In the genomic region with DNA sequence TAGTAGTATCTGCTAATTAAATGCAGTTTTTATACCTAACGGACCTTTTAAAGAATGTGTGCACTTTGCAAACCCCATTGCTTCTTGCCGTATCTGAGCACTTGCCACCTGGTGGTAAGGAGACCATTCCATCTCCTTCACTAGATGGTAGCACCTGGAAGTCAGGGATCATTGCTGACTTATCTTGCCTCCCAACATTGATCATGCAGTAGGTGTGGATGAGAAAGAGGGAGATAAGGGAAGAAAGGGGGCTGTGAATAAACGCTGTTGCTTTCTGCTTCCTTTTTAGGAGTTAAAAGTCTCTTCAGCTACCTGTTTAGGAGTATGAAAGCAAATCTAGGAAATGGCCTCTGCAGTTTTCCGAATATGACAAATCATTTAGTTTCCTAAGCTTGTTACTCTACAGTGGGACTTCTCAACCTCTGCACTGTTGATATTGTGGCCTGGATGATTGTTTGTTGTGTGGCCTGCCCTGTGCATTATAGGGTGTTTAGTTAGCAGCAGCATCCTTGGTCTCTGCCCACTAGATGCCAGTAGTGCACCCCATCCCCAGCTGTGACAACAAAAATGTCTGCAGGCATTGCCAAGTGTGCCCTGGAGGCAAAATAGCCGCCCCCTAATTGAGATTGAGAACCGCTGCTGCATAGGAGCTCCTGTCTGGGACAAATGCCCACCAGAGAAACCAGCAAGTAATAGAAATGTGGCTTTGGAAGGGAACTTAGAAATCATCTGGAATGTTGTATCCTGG, we compare ENCODE assay signal across 9 cellular contexts. TPM values are rescaled to one million over a fixed set of nuclear protein-coding genes. Genes with fewer than 3 reads are reported as not detected.
DNase-seq lines count a peak whose midpoint lies in the region; ATAC-seq, FAIRE-seq and TF ChIP-seq lines count a peak whose summit lies in the region.
"Had no signal": no experiment of that assay in that cellular context is flagged by ENCODE, and none has a peak within 500 bp of the region (broad histone marks: within the 10 kb centered on the region; RNA-seq: fewer than 3 reads in every experiment).

No MANE protein-coding gene starts in this region.

- no peaks in the 10 kb centered on the region for H3K36me3 ChIP-seq in GM12878 (ENCODE audit: control insufficient read depth in 2 of 2, insufficient read depth in 2 of 2, low read length in 1 of 2)
- H3K36me3 ChIP-seq in left lung: no peaks in the 10 kb centered on the region
- no peaks in the 10 kb centered on the region for H3K36me3 ChIP-seq in esophagus squamous epithelium

- H3K4me3 ChIP-seq in GM12878 (no peak overlapping the region), left lung (no peak overlapping the region), esophagus squamous epithelium (no peak overlapping the region)

- no peak for TF ChIP-seq EP300 in GM12878 (IDR thresholded peaks at IDR 0.05; ENCODE audit: borderline replicate concordance in 1 of 2, control insufficient read depth in 1 of 2, low read depth in 2 of 2, low read length in 2 of 2)

- H3K27me3 ChIP-seq in GM12878 (replicated peaks in 1 of 2; ENCODE audit: control insufficient read depth in 2 of 2, insufficient read depth in 2 of 2, low read length in 1 of 2) (no peaks in the 10 kb centered on the region), left lung (no peaks in the 10 kb centered on the region), esophagus squamous epithelium (no peaks in the 10 kb centered on the region)

- CTCF ChIA-PET in GM12878 (lab: Yijun Ruan, JAX): interaction anchor here (0.7 to 5.2 kb wide), 44 partner anchors 9 to 528 kb away, joined by 3 to 85 read pairs (median 4); a partner anchor contains a TSS

- POLR2A ChIA-PET in GM12878 (lab: Charles Lee): interaction anchor here (0.7 to 3.4 kb wide), 10 partner anchors 19 to 139 kb away, joined by 3 to 16 read pairs (median 3); a partner anchor contains a TSS

- H4K20me1 ChIP-seq in GM12878 (ENCODE audit: control insufficient read depth, insufficient read depth): no peaks in the 10 kb centered on the region

- FAIRE-seq in GM12878 (lab: Jason Lieb, UNC) (peak; percentile 49), RCC 7860 (lab: Jason Lieb, UNC) (no peak)
- FAIRE-seq: G401.6 had no signal

- RAD21 ChIA-PET in GM12878 (lab: Charles Lee; ENCODE audit: unreplicated experiment): interaction anchor here (0.7 to 7.3 kb wide), 24 partner anchors 10 to 173 kb away, joined by 3 to 101 read pairs (median 10); a partner anchor contains a TSS

- peaks cover 40% of the 10 kb centered on the region for H3K4me1 ChIP-seq in GM12878 (ENCODE audit: control insufficient read depth, insufficient read depth, low read length)
- H3K4me1 ChIP-seq in left lung: peaks cover 16 to 29% of the 10 kb centered on the region in 2 donors
- H3K4me1 ChIP-seq in esophagus squamous epithelium: peaks cover 0 to 85% (median 37%) of the 10 kb centered on the region in 3 donors

- TF ChIP-seq CTCF in GM12878 (IDR thresholded peaks at IDR 0.05 in 2 of 3, conservative IDR thresholded peaks at IDR 0.05 in 1 of 3; ENCODE audit: control insufficient read depth in 2 of 3, extremely low read depth in 1 of 3, insufficient read depth in 1 of 3, low read depth in 3 of 3, low read length in 3 of 3) (peak; percentile 68 to 78 (median 78)), left lung (IDR thresholded peaks at IDR 0.05) (peak; percentile 26 to 30), esophagus squamous epithelium (IDR thresholded peaks at IDR 0.05) (peak in 3 of 6 experiments; percentile 24 to 29 (median 27))

- peak overlapping the region; percentile 54; the same call in 1 of the 2 replicates for H3K4me2 ChIP-seq in GM12878 (ENCODE audit: control insufficient read depth, insufficient read depth)

- SMC1A ChIA-PET in GM12878 (lab: Charles Lee; ENCODE audit: uncharacterized antibody, unreplicated experiment): interaction anchor here (0.6 to 12.5 kb wide), 33 partner anchors 9 to 326 kb away, joined by 3 to 204 read pairs (median 5); a partner anchor contains a TSS

- intact Hi-C loops in GM12878 (cut with micrococcal nuclease; ENCODE audit: unreplicated experiment) (loop anchor here (1.0 to 5.0 kb wide), 4 partner anchors 23 to 168 kb away; a partner anchor contains a TSS), left lung (cut with DNase I) (no loop called here), esophagus squamous epithelium (cut with DNase I) (no loop called here)

- no peak overlapping the region for H2AFZ ChIP-seq in GM12878 (ENCODE audit: control insufficient read depth, low read depth, low read length)

- H3K9me3 ChIP-seq in GM12878 (replicated peaks; ENCODE audit: control insufficient read depth, insufficient read depth, low read length) (no peaks in the 10 kb centered on the region; the same call in 2 of the 3 replicates), left lung (no peaks in the 10 kb centered on the region), esophagus squamous epithelium (no peaks in the 10 kb centered on the region)

- H3K79me2 ChIP-seq in GM12878 (ENCODE audit: control insufficient read depth, insufficient read depth, low read length): no peaks in the 10 kb centered on the region

- no peak overlapping the region for H3K9ac ChIP-seq in GM12878 (ENCODE audit: control insufficient read depth, insufficient read depth, low read length)

- H3K27ac ChIP-seq in GM12878 (ENCODE audit: control insufficient read depth, insufficient read depth) (peak overlapping the region; percentile 5; the same call in 1 of the 2 replicates), left lung (no peak overlapping the region), esophagus squamous epithelium (peak overlapping the region in 2 of 4 donors; percentile 5 to 9)

- WGBS in GM12878 (ENCODE audit: insufficient coverage, insufficient replicate concordance, low lambda C conversion rate, missing lambda C conversion rate): 51% methylated on average over 6 of the region's 6 CpGs
- WGBS in esophagus squamous epithelium, 2 donors: 46 to 53% methylated on average over 6 of the region's 6 CpGs

- ATAC-seq in GM21423 (IDR thresholded peaks at IDR 0.05; ENCODE audit: unreplicated experiment) (peak; percentile 47), GM12878 (peak; percentile 71), left lung (peak; percentile 85)

- in situ Hi-C loops in GM12878 (cut with MboI): no loop called here

- DNase-seq in NCI-H2227 (lab: John Stamatoyannopoulos, UW; ENCODE audit: unreplicated experiment) (peak; percentile 14), NCI-H2227 treated with DMSO at 0.1 percent for 48 hours (lab: John Stamatoyannopoulos, UW) (no peak), HT-29 (ENCODE audit: low spot score) (peak; percentile 62), GM12878 (ENCODE audit: low read depth, low spot score) (no peak), left lung (no peak), RCC 7860 (ENCODE audit: low spot score) (no peak), esophagus squamous epithelium (lab: John Stamatoyannopoulos, UW) (no peak)

- BruUV-seq in GM12878 (replicated peaks; lab: Mats Ljungman, UMichigan): no TSS peak

- peak; percentile 88 for TF ChIP-seq RAD21 in GM12878 (IDR thresholded peaks at IDR 0.05; ENCODE audit: insufficient read depth, low read depth, low read length)

- no peak for TF ChIP-seq POLR2A in GM12878 (IDR thresholded peaks at IDR 0.05; ENCODE audit: low read depth, low read length)
- no peak for TF ChIP-seq POLR2A in esophagus squamous epithelium (IDR thresholded peaks at IDR 0.05)

TF ChIP-seq in GM12878, 131 proteins besides CTCF, POLR2A, EP300 and RAD21 (continues in another document):
- TF ChIP-seq POU2F2 (IDR thresholded peaks at IDR 0.05; ENCODE audit: borderline replicate concordance, low read depth, low read length): 0 out of 3 replicates have a peak, but pooled peaks have one; percentile 43
- peak; percentile 70; the same call in 1 of the 2 replicates for TF ChIP-seq SMC3 (IDR thresholded peaks at IDR 0.05; ENCODE audit: borderline replicate concordance, low read length)
- no peak for TF ChIP-seq LARP7 (IDR thresholded peaks at IDR 0.05)
- peak; percentile 91 for TF ChIP-seq YY1 (IDR thresholded peaks at IDR 0.05; ENCODE audit: low read depth, low read length)
- TF ChIP-seq SRF (IDR thresholded peaks at IDR 0.05; ENCODE audit: low read depth in 2 of 2, low read length in 2 of 2): 0 out of 4 replicates have a peak, but pooled peaks of 1 of the 2 experiments have one; percentile 60
- TF ChIP-seq TCF3 (IDR thresholded peaks at IDR 0.05; ENCODE audit: borderline replicate concordance, insufficient read depth, low read depth, low read length): 0 out of 2 replicates have a peak, but pooled peaks have one; percentile 37
- 0 out of 2 replicates have a peak, but pooled peaks have one; percentile 24 for TF ChIP-seq ATF7 (IDR thresholded peaks at IDR 0.05; ENCODE audit: low read depth)
- no peak for TF ChIP-seq CBX5 (IDR thresholded peaks at IDR 0.05; ENCODE audit: low read depth)
- TF ChIP-seq RUNX3 (IDR thresholded peaks at IDR 0.05; ENCODE audit: low read length): no peak
- TF ChIP-seq, protein P1, sequence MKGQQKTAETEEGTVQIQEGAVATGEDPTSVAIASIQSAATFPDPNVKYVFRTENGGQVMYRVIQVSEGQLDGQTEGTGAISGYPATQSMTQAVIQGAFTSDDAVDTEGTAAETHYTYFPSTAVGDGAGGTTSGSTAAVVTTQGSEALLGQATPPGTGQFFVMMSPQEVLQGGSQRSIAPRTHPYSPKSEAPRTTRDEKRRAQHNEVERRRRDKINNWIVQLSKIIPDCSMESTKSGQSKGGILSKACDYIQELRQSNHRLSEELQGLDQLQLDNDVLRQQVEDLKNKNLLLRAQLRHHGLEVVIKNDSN (IDR thresholded peaks at IDR 0.05; ENCODE audit: borderline replicate concordance, extremely low read length, insufficient read depth, low read depth, low read length): no peak
- TF ChIP-seq TBL1XR1 (IDR thresholded peaks at IDR 0.05; ENCODE audit: low read depth, low read length): no peak

RNA-seq across cellular contexts. Expression of a gene that starts 38.8 kb away (rescaled TPM):
- total RNA-seq in HT-29 (2014; rRNA removed; shearing (Covaris generic)): 7.8 and 8.7 TPM in 2 replicates
- 7.7 and 9.2 TPM in 2 replicates for total RNA-seq in GM12878 (2013; cell fraction: nucleolus; rRNA removed)
- 2.2 and 3.0 TPM in 2 replicates for total RNA-seq in GM12878 (2014; rRNA removed)
- 4.2 and 4.6 TPM in 2 replicates for total RNA-seq in GM12878 (2014; rRNA removed; fragmentation: Illumina TruSeq; extraction: Trizol)
- 3.4 and 5.3 TPM in 2 replicates for total RNA-seq in GM12878 (2021)
- polyA plus RNA-seq in GM12878 (2011; ENCODE audit: low read depth): 2.2 TPM
- 5.3 and 6.0 TPM in 2 replicates for polyA plus RNA-seq in GM12878 (2011; rRNA removed)
- 2.2 and 2.9 TPM in 2 replicates for polyA plus RNA-seq in GM12878 (2011; cell fraction: cytosol; rRNA removed)
- polyA plus RNA-seq in GM12878 (2011; cell fraction: nucleus; rRNA removed): 8.0 and 14.1 TPM in 2 replicates
- polyA plus RNA-seq in GM12878 (2012): 3.1 and 3.9 TPM in 2 replicates
- polyA plus RNA-seq in GM12878 (2014; fragmentation: Illumina TruSeq; extraction: Trizol): 3.7 and 4.4 TPM in 2 replicates
- under 1 TPM; 0.37 to 0.60 TPM for polyA plus RNA-seq in GM12878 (2014; fragmentation: Nextera tagmentation; extraction: Ambion mirVana)
- polyA plus RNA-seq in GM12878 (2014; rRNA removed): 1.7 and 2.1 TPM in 2 replicates
- 1 to 10 TPM; 3.1 to 3.3 TPM for polyA plus RNA-seq in GM12878 (2016; fragmentation: Nextera tagmentation; extraction: Ambion mirVana)
- polyA minus RNA-seq in GM12878 (2011; rRNA and poly(A)+ RNA removed): 7.6 and 15.0 TPM in 2 replicates
- polyA minus RNA-seq in GM12878 (2011; cell fraction: cytosol; rRNA and poly(A)+ RNA removed): 2.1 and 3.7 TPM in 2 replicates
- 19.2 and 29.5 TPM in 2 replicates for polyA minus RNA-seq in GM12878 (2011; cell fraction: nucleus; rRNA and poly(A)+ RNA removed)
- 10 to 100 TPM; 43.5 to 54.1 TPM for total RNA-seq in left lung
- 10 to 100 TPM; 25.7 to 37.6 (median 32.8) TPM for total RNA-seq in esophagus squamous epithelium

Comparison
In these comparisons a context has a peak if more than half of its experiments do, and no peak if none do; other contexts are left out.
1. DNase-seq: peak in NCI-H2227 (single experiment) and HT-29 (single experiment); none in NCI-H2227 treated with DMSO at 0.1 percent for 48 hours (single experiment), GM12878 (single experiment), left lung (0 of 2), RCC 7860 (single experiment) and esophagus squamous epithelium (single experiment).
2. Peak in every context shown above with its lines, with median percentiles within 50 percentile points of each other: ATAC-seq.